8 cellular contexts compared by ENCODE assay signal in the genomic region with DNA sequence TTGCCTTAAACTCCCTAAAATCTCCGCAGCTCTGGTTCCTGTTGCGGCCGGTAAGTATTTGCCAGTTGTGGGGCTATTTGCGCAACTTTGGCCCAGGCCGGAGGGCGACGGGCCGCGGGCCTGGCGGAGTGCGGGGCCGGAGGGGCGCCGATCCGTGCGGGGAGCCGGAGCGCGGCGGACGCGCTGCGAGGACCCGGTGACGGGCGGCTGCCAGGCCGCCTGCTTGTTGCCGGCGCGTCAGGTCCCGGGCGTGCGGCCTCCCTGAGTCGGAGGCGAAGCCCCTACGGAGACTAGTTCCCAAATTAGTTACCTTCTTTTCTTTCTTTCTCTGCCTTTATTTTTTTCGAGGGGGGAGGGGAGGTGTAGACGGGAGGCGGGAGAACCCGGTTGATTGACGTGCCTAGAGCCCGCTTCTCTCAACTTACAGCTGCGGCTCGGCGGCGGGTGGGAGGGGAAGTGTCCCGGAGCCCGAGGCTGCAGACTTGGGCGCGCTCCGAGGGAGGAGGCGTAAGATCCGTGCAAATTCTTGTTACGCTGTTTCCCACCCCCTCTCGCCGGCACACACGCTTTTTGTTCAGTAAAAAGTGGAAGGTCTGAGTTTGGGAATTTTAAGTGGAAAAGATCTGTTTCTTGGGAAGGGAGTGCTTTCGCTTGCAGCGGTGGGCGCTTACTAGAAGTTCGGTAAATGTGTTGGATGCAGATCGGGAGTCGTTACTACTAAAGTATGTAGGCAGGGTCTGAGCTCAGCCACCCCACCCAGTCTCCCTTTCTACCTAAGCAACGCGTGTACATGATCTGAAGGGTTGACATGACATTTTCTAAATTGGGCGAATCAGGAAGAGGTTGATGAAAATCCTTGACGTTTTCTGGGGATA. TPM values are rescaled to one million over a fixed set of nuclear protein-coding genes. Genes with fewer than 3 reads are reported as not detected.
DNase-seq lines count a peak whose midpoint lies in the region; ATAC-seq and TF ChIP-seq lines count a peak whose summit lies in the region.

No MANE protein-coding gene starts in this region.

- POLR2A ChIA-PET in T-cell (lab: Charles Lee), result interaction anchor here (0.6 kb wide), 7 partner anchors 26 to 602 kb away, joined by 3 to 7 read pairs (median 5); no protein-coding TSS in a partner anchor

- H3K4me3 ChIP-seq in adrenal gland (peak overlapping the region; percentile 66 to 89 (median 74)), tibial nerve (peak overlapping the region; percentile 64 to 99 (median 94))

- DNase-seq in EH (ENCODE audit: low read depth), result peak; percentile 91
- peak; percentile 86 for DNase-seq in NCI-H1436 (lab: John Stamatoyannopoulos, UW)
- peak; percentile 68 to 88 (median 83) for DNase-seq in T-cell
- peak; percentile 87 to 94 (median 91) for DNase-seq in adrenal gland
- peak; percentile 93 for DNase-seq in left cardiac atrium
- DNase-seq in pons (ENCODE audit: low spot score), result peak; percentile 91
- peak; percentile 78 to 84 for DNase-seq in tibial nerve (ENCODE audit: low spot score in 2 of 2)

- WGBS in adrenal gland, 4 donors, result 0 to 1% (median 0%) methylated on average over 30 to 67 of the region's 67 CpGs
- WGBS in tibial nerve, 2 donors, result 0% methylated on average over 21 to 67 of the region's 67 CpGs

- ATAC-seq in HG02571 (IDR thresholded peaks at IDR 0.05; ENCODE audit: unreplicated experiment), result peak; percentile 23
- peak; percentile 33 to 44 (median 38) for ATAC-seq in T-cell (replicated peaks in 1 of 4)
- peak; percentile 58 to 67 for ATAC-seq in left cardiac atrium

- H3K4me1 ChIP-seq in adrenal gland (replicated peaks in 1 of 2) (peaks cover 26 to 68% of the 10 kb centered on the region in 2 donors), tibial nerve (peaks cover 0 to 70% (median 44%) of the 10 kb centered on the region in 4 donors)

- no peaks in the 10 kb centered on the region for H3K9me3 Mint-ChIP-seq in T-cell

- peaks cover 5% of the 10 kb centered on the region for H3K36me3 Mint-ChIP-seq in T-cell

- intact Hi-C loops in adrenal gland (cut with DNase I) (no loop called here), left cardiac atrium (cut with DNase I) (no loop called here)

- CTCF ChIA-PET in T-cell (lab: Charles Lee), result no interaction called here

- TF ChIP-seq POLR2A in adrenal gland (IDR thresholded peaks at IDR 0.05) (no peak), tibial nerve (IDR thresholded peaks at IDR 0.05) (peak in 1 of 2 donors; percentile 42)

- no peaks in the 10 kb centered on the region for H3K27me3 ChIP-seq in adrenal gland
- H3K27me3 ChIP-seq in tibial nerve, result no peaks in the 10 kb centered on the region

- TF ChIP-seq CTCF in adrenal gland (IDR thresholded peaks at IDR 0.05) (no peak), tibial nerve (IDR thresholded peaks at IDR 0.05) (peak in 1 of 5 experiments; percentile 6)

- H3K36me3 ChIP-seq in adrenal gland (replicated peaks in 1 of 2), result no peaks in the 10 kb centered on the region
- H3K36me3 ChIP-seq in tibial nerve, result no peaks in the 10 kb centered on the region

- peaks cover 60 to 79% (median 72%) of the 10 kb centered on the region in 3 donors for H3K4me1 Mint-ChIP-seq in T-cell

- H3K9me3 ChIP-seq in adrenal gland (replicated peaks in 1 of 3) (no peaks in the 10 kb centered on the region), tibial nerve (no peaks in the 10 kb centered on the region)

- H3K4me3 Mint-ChIP-seq in T-cell, result peak overlapping the region; percentile 91 to 95 (median 92)

- no peaks in the 10 kb centered on the region for H3K27me3 Mint-ChIP-seq in T-cell

- H3K27ac Mint-ChIP-seq in T-cell, result peak overlapping the region; percentile 99

- TF ChIP-seq EP300 in tibial nerve (IDR thresholded peaks at IDR 0.05), result peak; percentile 34 to 80

- H3K27ac ChIP-seq in adrenal gland, result peak overlapping the region; percentile 93 to 100 (median 99)
- peak overlapping the region; percentile 96 to 100 (median 100) for H3K27ac ChIP-seq in tibial nerve

RNA-seq across cellular contexts. Expression of a gene that starts 0.6 kb away (rescaled TPM):
- total RNA-seq in T-cell (100 to 1,000 TPM in 2 of 5 donors, 10 to 100 TPM in 3; 69.2 to 130 (median 72.4) TPM), adrenal gland (10 to 100 TPM; 19.8 to 37.2 (median 30.9) TPM), left cardiac atrium (10 to 100 TPM; 23.2 to 23.7 TPM), tibial nerve (10 to 100 TPM; 46.5 to 66.9 (median 55.9) TPM)
- polyA plus RNA-seq in adrenal gland, result 10 to 100 TPM; 15.1 to 25.9 (median 19.4) TPM

RNA-seq across cellular contexts. Expression of a gene that starts 1.5 kb away (rescaled TPM):
- total RNA-seq in T-cell (10 to 100 TPM; 48.0 to 71.9 (median 51.2) TPM), adrenal gland (10 to 100 TPM in 6 of 8 donors, 1 to 10 TPM in 2; 4.4 to 17.2 (median 13.0) TPM), left cardiac atrium (10 to 100 TPM; 10.6 to 11.9 TPM), tibial nerve (10 to 100 TPM; 14.9 to 26.4 (median 16.6) TPM)
- polyA plus RNA-seq in adrenal gland, result 10 to 100 TPM in 1 of 3 donors, 1 to 10 TPM in 2; 5.7 to 11.6 (median 9.5) TPM

RNA-seq across cellular contexts. Expression of a gene that starts 35.4 kb away (rescaled TPM):
- total RNA-seq in T-cell, result 1 to 10 TPM; 1.2 to 2.7 (median 2.1) TPM
- total RNA-seq in adrenal gland, result 10 to 100 TPM in 5 of 8 donors, 1 to 10 TPM in 3; 5.2 to 74.6 (median 16.6) TPM
- polyA plus RNA-seq in adrenal gland, result 1 to 10 TPM; 3.4 to 7.2 (median 5.1) TPM
- total RNA-seq in left cardiac atrium, result 10 to 100 TPM; 29.8 to 54.2 TPM
- total RNA-seq in tibial nerve, result 100 to 1,000 TPM in 2 of 4 donors, 10 to 100 TPM in 2; 79.3 to 111 (median 98.9) TPM

RNA-seq across cellular contexts. Expression of a gene that starts 39.8 kb away (rescaled TPM):
- total RNA-seq in T-cell, result 1 to 10 TPM in 1 of 5 donors, under 1 TPM in 4; 0.26 to 2.0 (median 0.55) TPM
- total RNA-seq in adrenal gland, result under 1 TPM; 0.06 to 0.74 (median 0.26) TPM
- under 1 TPM; 0.10 to 0.38 (median 0.16) TPM for polyA plus RNA-seq in adrenal gland
- total RNA-seq in left cardiac atrium, result under 1 TPM; 0.26 to 0.27 TPM
- under 1 TPM; 0.22 to 0.90 (median 0.50) TPM for total RNA-seq in tibial nerve

RNA-seq across cellular contexts. Expression of a gene that starts 44.6 kb away (rescaled TPM):
- total RNA-seq in T-cell (not detected), adrenal gland (1 to 10 TPM in 3 of 8 donors, under 1 TPM in 5; 0.27 to 1.5 (median 0.78) TPM), left cardiac atrium (under 1 TPM; 0.38 to 0.47 TPM), tibial nerve (1 to 10 TPM in 3 of 4 donors, under 1 TPM in 1; 0.59 to 7.6 (median 4.4) TPM)
- polyA plus RNA-seq in adrenal gland, result 1 to 10 TPM in 1 of 3 donors, under 1 TPM in 2; 0.67 to 2.2 (median 0.90) TPM

Comparison
In these comparisons a context has a peak if more than half of its experiments do, and no peak if none do; other contexts are left out.
1. Peak in every context shown above with its lines: DNase-seq, ATAC-seq, H3K4me3 ChIP-seq and H3K27ac ChIP-seq.